In genomic region chr17:20263595-20263994, GRCh38 we compare ENCODE assay signal across 14 cellular contexts.
DNase-seq lines count a peak whose midpoint lies in the region; ATAC-seq and TF ChIP-seq lines count a peak whose summit lies in the region.
"Had no signal": no experiment of that assay in that cellular context is flagged by ENCODE, and none has a peak within 500 bp of the region (broad histone marks: within the 10 kb centered on the region; RNA-seq: fewer than 3 reads in every experiment).

No MANE protein-coding gene starts in this region.

- dilution Hi-C loops in mammary epithelial cell (cut with HindIII; ENCODE audit: low sequenced_read_pairs), result no loop called here

- H3K9ac ChIP-seq in mammary epithelial cell (ENCODE audit: insufficient read depth, low read length), result no peak overlapping the region

- DNase-seq in EH (ENCODE audit: low read depth) (peak; percentile 58), NCI-H146 treated with DMSO at 0.1 percent for 48 hours (lab: John Stamatoyannopoulos, UW; ENCODE audit: unreplicated experiment) (peak; percentile 12), mammary epithelial cell (peak; percentile 45), mesothelial cell of epicardium (ENCODE audit: low spot score in 2 of 2, unreplicated experiment in 2 of 2) (no peak), posterior vena cava (ENCODE audit: low spot score) (no peak), epidermal melanocyte (ENCODE audit: insufficient read length, low spot score) (no peak), middle frontal gyrus (ENCODE audit: extremely low spot score, low spot score) (no peak)
- DNase-seq: activated CD4-positive, CD25-positive, alpha-beta regulatory T cell treated with anti-CD3 and anti-CD28 coated beads, Interleukin-2, amount 50 U/mL, for 72 hours; kidney; NCI-H187 treated with DMSO at 0.1 percent for 48 hours; stimulated activated CD4-positive, alpha-beta T cell treated with anti-CD3 and anti-CD28 coated beads, Interleukin-4, amount 100 ng/mL, for 4 hours had no signal

- H3K9me3 Mint-ChIP-seq in mesothelial cell of epicardium, result peaks cover 4% of the 10 kb centered on the region

- H3K9me3 ChIP-seq in mammary epithelial cell (replicated peaks; ENCODE audit: insufficient read depth, low read length), result no peaks in the 10 kb centered on the region
- H3K9me3 ChIP-seq: Caco-2 had no signal

- H3K4me1 Mint-ChIP-seq in mesothelial cell of epicardium, result peaks cover 42% of the 10 kb centered on the region

- CTCF ChIA-PET in mammary epithelial cell (lab: Charles Lee; ENCODE audit: low non-redundant PET), result interaction anchor here (0.6 kb wide), 1 partner anchor 38 kb away, joined by 5 read pairs; no protein-coding TSS in a partner anchor

- no peaks in the 10 kb centered on the region for H3K27me3 Mint-ChIP-seq in mesothelial cell of epicardium (ENCODE audit: low read depth)

- intact Hi-C loops in mammary epithelial cell (cut with micrococcal nuclease), result no loop called here
- intact Hi-C loops in posterior vena cava (cut with DNase I), result no loop called here

- no peaks in the 10 kb centered on the region for H3K27me3 ChIP-seq in mammary epithelial cell (ENCODE audit: insufficient read depth, low read length)

- ATAC-seq in HG03280 (IDR thresholded peaks at IDR 0.05; ENCODE audit: unreplicated experiment), result no peak
- ATAC-seq: Right ventricle myocardium inferior had no signal

- no peak overlapping the region for H3K4me3 Mint-ChIP-seq in mesothelial cell of epicardium

- H3K4me2 ChIP-seq in mammary epithelial cell (ENCODE audit: insufficient read depth, low read depth, low read length), result no peak overlapping the region

- H3K27ac Mint-ChIP-seq in mesothelial cell of epicardium, result peak overlapping the region; percentile 85

- WGBS in mammary epithelial cell (ENCODE audit: low coverage, missing lambda C conversion rate), result 88% methylated on average over 5 of the region's 5 CpGs

- no peaks in the 10 kb centered on the region for H4K20me1 ChIP-seq in mammary epithelial cell (ENCODE audit: insufficient read depth, low read length)

- H3K27ac ChIP-seq in mammary epithelial cell (ENCODE audit: insufficient read depth, low read depth, low read length), result no peak overlapping the region

- no peaks in the 10 kb centered on the region for H3K79me2 ChIP-seq in mammary epithelial cell (ENCODE audit: insufficient read depth, low read length)

- no peak overlapping the region for H3K4me3 ChIP-seq in mammary epithelial cell (replicated peaks in 1 of 3; ENCODE audit: insufficient read depth in 1 of 3, low read depth in 2 of 3, low read length in 3 of 3)

- peaks cover 19% of the 10 kb centered on the region for H3K36me3 Mint-ChIP-seq in mesothelial cell of epicardium

- H3K36me3 ChIP-seq in mammary epithelial cell (ENCODE audit: insufficient read depth, low read length), result peaks cover 5% of the 10 kb centered on the region

- peaks cover 9% of the 10 kb centered on the region for H3K4me1 ChIP-seq in mammary epithelial cell (ENCODE audit: insufficient read depth, low read length)
- H3K4me1 ChIP-seq: Caco-2 had no signal

- in situ Hi-C loops in mammary epithelial cell (cut with MboI; ENCODE audit: low sequenced_read_pairs in 2 of 2), result no loop called here

- no TSS peak for BruUV-seq in mammary epithelial cell (replicated peaks; lab: Mats Ljungman, UMichigan)

- TF ChIP-seq CTCF in mammary epithelial cell (conservative IDR thresholded peaks at IDR 0.05 in 1 of 2, IDR thresholded peaks at IDR 0.05 in 1 of 2; ENCODE audit: extremely low read depth in 1 of 2, insufficient read depth in 1 of 2, low read depth in 1 of 2, low read length in 2 of 2), result no peak
- TF ChIP-seq CTCF in mesothelial cell of epicardium (IDR thresholded peaks at IDR 0.05; ENCODE audit: unreplicated experiment), result no peak

- H2AFZ ChIP-seq in mammary epithelial cell (ENCODE audit: low read depth, low read length), result no peak overlapping the region

Comparison
In these comparisons a context has a peak if more than half of its experiments do, and no peak if none do; other contexts are left out.
1. DNase-seq: peak in EH (single experiment), NCI-H146 treated with DMSO at 0.1 percent for 48 hours (single experiment) and mammary epithelial cell (single experiment); none in mesothelial cell of epicardium (0 of 2), posterior vena cava (single experiment), epidermal melanocyte (single experiment) and middle frontal gyrus (single experiment).